Comparison of ENCODE assay signal across 1 cellular context in genomic region chr1:57770772-57771171, GRCh38.
TF ChIP-seq lines count a peak whose summit lies in the region.

No MANE protein-coding gene starts in this region.

TF ChIP-seq in GM23338, 12 proteins besides CTCF, POLR2A, EP300 and RAD21:
- no peak for TF ChIP-seq ZNF462 (CRISPR knock-in tag; IDR thresholded peaks at IDR 0.05)
- TF ChIP-seq CREB1 (CRISPR knock-in tag; IDR thresholded peaks at IDR 0.05; ENCODE audit: low read depth) = no peak
- no peak for TF ChIP-seq NANOG (IDR thresholded peaks at IDR 0.05; ENCODE audit: borderline replicate concordance)
- no peak for TF ChIP-seq POLR2AphosphoS5 (IDR thresholded peaks at IDR 0.05; ENCODE audit: low read depth)
- TF ChIP-seq ZNF114 (CRISPR knock-in tag; IDR thresholded peaks at IDR 0.05) = no peak
- no peak for TF ChIP-seq ETS1 (IDR thresholded peaks at IDR 0.05)
- TF ChIP-seq ZNF331 (CRISPR knock-in tag; IDR thresholded peaks at IDR 0.05; ENCODE audit: low read depth) = no peak
- no peak for TF ChIP-seq EZH2 (IDR thresholded peaks at IDR 0.05; ENCODE audit: low read depth, unreplicated experiment)
- no peak for TF ChIP-seq EZH2phosphoT487 (IDR thresholded peaks at IDR 0.05; ENCODE audit: unreplicated experiment)
- TF ChIP-seq REST (IDR thresholded peaks at IDR 0.05; ENCODE audit: unreplicated experiment) = no peak
- no peak for TF ChIP-seq STAT1 (IDR thresholded peaks at IDR 0.05; ENCODE audit: unreplicated experiment)
- TF ChIP-seq JUNB (IDR thresholded peaks at IDR 0.05; ENCODE audit: unreplicated experiment) = no peak
TF ChIP-seq in GM23338: peak in this region for 0.
